Comparison of ENCODE assay signal across 20 cellular contexts in genomic region chr4:113051361-113051760, GRCh38. TPM values are rescaled to one million over a fixed set of nuclear protein-coding genes. Genes with fewer than 3 reads are reported as not detected.
DNase-seq lines count a peak whose midpoint lies in the region; ATAC-seq, FAIRE-seq and TF ChIP-seq lines count a peak whose summit lies in the region.
"Had no signal": no experiment of that assay in that cellular context is flagged by ENCODE, and none has a peak within 500 bp of the region (broad histone marks: within the 10 kb centered on the region; RNA-seq: fewer than 3 reads in every experiment).

No MANE protein-coding gene starts in this region.

- TF ChIP-seq EP300 in neural cell (conservative IDR thresholded peaks at IDR 0.05; ENCODE audit: poor library complexity, severe bottlenecking) (no peak), HepG2 (IDR thresholded peaks at IDR 0.05; ENCODE audit: low read depth in 2 of 2, low read length in 2 of 2) (no peak), HepG2 (CRISPR knock-in tag; IDR thresholded peaks at IDR 0.05; ENCODE audit: borderline replicate concordance) (no peak)

- WGBS in HepG2 (ENCODE audit: low lambda C conversion rate): 23% methylated on average over 2 of the region's 2 CpGs

- peak overlapping the region; percentile 33; the same call in 1 of the 2 replicates for H3K4me3 ChIP-seq in HUES48 (ENCODE audit: low read depth, low read length)
- peak overlapping the region; percentile 67 for H3K4me3 ChIP-seq in neural cell (ENCODE audit: low read length)
- no peak overlapping the region for H3K4me3 ChIP-seq in HepG2 (replicated peaks in 1 of 3; ENCODE audit: insufficient read depth in 1 of 3, low read depth in 2 of 3, low read length in 3 of 3)
- H3K4me3 ChIP-seq: BLaER1, SJSA1 had no signal

- ATAC-seq in left lobe of liver: no peak
- ATAC-seq in HepG2: no peak
- ATAC-seq in HG02981 (IDR thresholded peaks at IDR 0.05; ENCODE audit: unreplicated experiment): no peak
- ATAC-seq: Right ventricle myocardium inferior had no signal

- intact Hi-C loops in HepG2 (cut with micrococcal nuclease; ENCODE audit: unreplicated experiment): no loop called here

- no peak overlapping the region for H3K27ac ChIP-seq in HUES48 (ENCODE audit: low read depth, low read length)
- H3K27ac ChIP-seq in angular gyrus (ENCODE audit: low read depth, low read length): peak overlapping the region; percentile 69
- H3K27ac ChIP-seq in neural cell (ENCODE audit: low read length): peak overlapping the region; percentile 69
- H3K27ac ChIP-seq in HepG2 (ENCODE audit: extremely low read length, insufficient read depth, low read length): no peak overlapping the region
- H3K27ac ChIP-seq: BLaER1 had no signal

- no peak for TF ChIP-seq CTCF in neural cell (IDR thresholded peaks at IDR 0.05; ENCODE audit: poor library complexity, severe bottlenecking)
- TF ChIP-seq CTCF in HepG2 (CRISPR knock-in tag; IDR thresholded peaks at IDR 0.05): no peak

- H3K9me2 ChIP-seq in neural cell (ENCODE audit: insufficient read depth, low read length): no peaks in the 10 kb centered on the region

- no peak for TF ChIP-seq POLR2A in HepG2 (IDR thresholded peaks at IDR 0.05; ENCODE audit: insufficient read depth in 1 of 2, low read depth in 2 of 2, low read length in 2 of 2)

- CTCF ChIA-PET in HepG2 (lab: Yijun Ruan, JAX; ENCODE audit: low intra/inter-chr PET ratio, low total read pairs): no interaction called here

- no peak for TF ChIP-seq RAD21 in neural cell (conservative IDR thresholded peaks at IDR 0.05)
- TF ChIP-seq RAD21 in HepG2 (CRISPR knock-in tag; IDR thresholded peaks at IDR 0.05): no peak

- H4K20me1 ChIP-seq in neural cell (ENCODE audit: insufficient read depth) (no peaks in the 10 kb centered on the region), HepG2 (ENCODE audit: insufficient read depth, low read length) (no peaks in the 10 kb centered on the region)
- H4K20me1 ChIP-seq: BLaER1 had no signal

- BruUV-seq in HepG2 (replicated peaks; lab: Mats Ljungman, UMichigan): no TSS peak

- peaks cover 8% of the 10 kb centered on the region for H3F3A ChIP-seq in neural cell (ENCODE audit: insufficient read depth, low read length, poor library complexity, severe bottlenecking)

- H3K9me3 ChIP-seq in HUES48 (ENCODE audit: control insufficient read depth, insufficient read depth, low read length) (no peaks in the 10 kb centered on the region), neural cell (ENCODE audit: low read length) (no peaks in the 10 kb centered on the region), HepG2 (ENCODE audit: low read length) (no peaks in the 10 kb centered on the region)
- H3K9me3 ChIP-seq: BLaER1, Caco-2, SJSA1 had no signal

- no peaks in the 10 kb centered on the region for H3K36me3 ChIP-seq in HUES48 (ENCODE audit: control insufficient read depth, insufficient read depth, low read length)
- H3K36me3 ChIP-seq in neural cell (ENCODE audit: insufficient read depth, low read length): no peaks in the 10 kb centered on the region
- H3K36me3 ChIP-seq in HepG2 (replicated peaks in 1 of 2; ENCODE audit: control insufficient read depth in 1 of 2, insufficient read depth in 2 of 2, low read length in 2 of 2): no peaks in the 10 kb centered on the region
- H3K36me3 ChIP-seq: BLaER1, SJSA1 had no signal

- no peak for FAIRE-seq in HepG2 (lab: Jason Lieb, UNC)
- FAIRE-seq: G401.6, GM18507 had no signal

- POLR2A ChIA-PET in HepG2 (lab: Yijun Ruan, JAX): no interaction called here

- peak; percentile 54 for DNase-seq in superior temporal gyrus (ENCODE audit: extremely low spot score)
- no peak for DNase-seq in left lobe of liver (ENCODE audit: low spot score)
- no peak for DNase-seq in HepG2 (ENCODE audit: low spot score)
- DNase-seq: Caco-2; CD4-positive, alpha-beta T cell; DMS 273 treated with DMSO at 0.1 percent for 48 hours; KBM-7; NCI-H1092; NCI-H1436; NCI-H2029; NCI-H226 had no signal

- no peaks in the 10 kb centered on the region for H3K27me3 ChIP-seq in HUES48 (ENCODE audit: control insufficient read depth, insufficient read depth, low read length)
- no peaks in the 10 kb centered on the region for H3K27me3 ChIP-seq in neural cell (ENCODE audit: insufficient read depth, low read depth, low read length)
- peaks cover 0 to 3% of the 10 kb centered on the region in 2 experiments; a peak in 2 of 5 replicates for H3K27me3 ChIP-seq in HepG2 (ENCODE audit: control insufficient read depth in 1 of 2, insufficient read depth in 2 of 2, low read length in 2 of 2)
- H3K27me3 ChIP-seq: BLaER1, SJSA1 had no signal

- H3K4me2 ChIP-seq in neural cell (ENCODE audit: low read length): peak overlapping the region; percentile 81
- H3K4me2 ChIP-seq in HepG2 (ENCODE audit: low read depth, low read length): no peak overlapping the region
- H3K4me2 ChIP-seq: BLaER1 had no signal

- in situ Hi-C loops in HepG2 (cut with HindIII; ENCODE audit: extremely low pct_ligation_motif_present, low pct_unique_long_range_greater_than_20kb): no loop called here

- H3K9ac ChIP-seq in HUES48 (ENCODE audit: low read depth, low read length) (no peak overlapping the region), neural cell (ENCODE audit: low read length) (peak overlapping the region; percentile 69), HepG2 (ENCODE audit: insufficient read depth, low read depth, low read length) (no peak overlapping the region)
- H3K9ac ChIP-seq: BLaER1 had no signal

- H3K4me1 ChIP-seq in HUES48 (ENCODE audit: control insufficient read depth, insufficient read depth, low read length) (peaks cover 28% of the 10 kb centered on the region), HepG2 (ENCODE audit: insufficient read depth, low read length) (no peaks in the 10 kb centered on the region)

- H2AFZ ChIP-seq in neural cell (ENCODE audit: low read depth, low read length): no peak overlapping the region
- H2AFZ ChIP-seq in HepG2 (ENCODE audit: low read length): no peak overlapping the region

- H3K79me2 ChIP-seq in neural cell (replicated peaks; ENCODE audit: insufficient read depth, low read length): peaks cover 53% of the 10 kb centered on the region
- no peaks in the 10 kb centered on the region for H3K79me2 ChIP-seq in HepG2 (ENCODE audit: insufficient read depth, low read length)

TF ChIP-seq in neural cell, 6 proteins besides CTCF, POLR2A, EP300 and RAD21 (continues in another document):
- TF ChIP-seq MXI1 (conservative IDR thresholded peaks at IDR 0.05; ENCODE audit: poor library complexity, severe bottlenecking) (no peak), POLR2AphosphoS5 (IDR thresholded peaks at IDR 0.05) (no peak), EZH2 (IDR thresholded peaks at IDR 0.05; ENCODE audit: borderline replicate concordance, insufficient read depth, low read length, poor library complexity, severe bottlenecking) (no peak)

TF ChIP-seq in HepG2, 621 proteins besides CTCF, POLR2A, EP300 and RAD21 (continues in another document):
- no peak for TF ChIP-seq NFYB (CRISPR knock-in tag; IDR thresholded peaks at IDR 0.05)
- no peak for TF ChIP-seq RARG (CRISPR knock-in tag; IDR thresholded peaks at IDR 0.05; ENCODE audit: low read depth)
- TF ChIP-seq ZNF776 (CRISPR knock-in tag; IDR thresholded peaks at IDR 0.05): no peak
- TF ChIP-seq ZNF136 (CRISPR knock-in tag; IDR thresholded peaks at IDR 0.05; ENCODE audit: low read depth): no peak
- no peak for TF ChIP-seq KAT7 (CRISPR knock-in tag; IDR thresholded peaks at IDR 0.05; ENCODE audit: borderline replicate concordance)
- TF ChIP-seq ZNF704 (CRISPR knock-in tag; IDR thresholded peaks at IDR 0.05; ENCODE audit: borderline replicate concordance): no peak

RNA-seq across cellular contexts. Expression of gene ANK2, which starts 1.9 kb away (rescaled TPM):
- polyA plus RNA-seq in neural cell (52.0 and 54.8 TPM in 2 replicates), HepG2 (2011; rRNA removed) (1.6 and 2.7 TPM in 2 replicates)
- 225 and 296 TPM in 2 replicates for polyA minus RNA-seq in neural cell
- total RNA-seq in left lobe of liver (0.68 TPM), HepG2 (2016; rRNA removed; fragmentation: Illumina TruSeq; extraction: Trizol) (15.1 and 18.6 TPM in 2 replicates)
- 1.2 TPM in 2 replicates for total RNA-seq in HepG2 (2016; cell fraction: cytosol; rRNA removed; fragmentation: Illumina TruSeq; extraction: Trizol; ENCODE audit: low read depth)
- 15.2 and 16.0 TPM in 2 replicates for total RNA-seq in HepG2 (2016; cell fraction: insoluble cytoplasmic fraction; rRNA removed; fragmentation: Illumina TruSeq; extraction: Trizol)
- total RNA-seq in HepG2 (2016; cell fraction: membrane; rRNA removed; fragmentation: Illumina TruSeq; extraction: Trizol): 3.8 and 5.0 TPM in 2 replicates
- total RNA-seq in HepG2 (2016; cell fraction: nucleus; rRNA removed; fragmentation: Illumina TruSeq; extraction: Trizol): 27.3 and 28.2 TPM in 2 replicates
- polyA plus RNA-seq in HepG2 (2011; cell fraction: cytosol; rRNA removed): 1.6 and 1.7 TPM in 2 replicates
- polyA plus RNA-seq in HepG2 (2011; cell fraction: nucleus; rRNA removed): 7.1 and 7.4 TPM in 2 replicates
- 6.0 and 6.3 TPM in 2 replicates for polyA plus RNA-seq in HepG2 (2012)
- 0.18 and 0.53 TPM in 2 replicates for polyA plus RNA-seq in HepG2 (2016; cell fraction: cytosol; fragmentation: Illumina TruSeq; extraction: Trizol; ENCODE audit: low read depth)
- polyA plus RNA-seq in HepG2 (2016; cell fraction: insoluble cytoplasmic fraction; fragmentation: Illumina TruSeq; extraction: Trizol; ENCODE audit: low read depth): 5.7 and 5.9 TPM in 2 replicates
- polyA plus RNA-seq in HepG2 (2016; cell fraction: membrane; fragmentation: Illumina TruSeq; extraction: Trizol; ENCODE audit: low read depth): 0.66 and 0.73 TPM in 2 replicates
- polyA plus RNA-seq in HepG2 (2016; cell fraction: nucleus; fragmentation: Illumina TruSeq; extraction: Trizol; ENCODE audit: insufficient read depth, low read depth): 10.5 and 11.2 TPM in 2 replicates
- 0.05 and 14.9 TPM in 2 replicates for polyA minus RNA-seq in HepG2 (2011; rRNA and poly(A)+ RNA removed; ENCODE audit: low replicate concordance)
- polyA minus RNA-seq in HepG2 (2011; cell fraction: cytosol; rRNA and poly(A)+ RNA removed): 5.3 and 8.7 TPM in 2 replicates
- polyA minus RNA-seq in HepG2 (2011; cell fraction: nucleus; rRNA and poly(A)+ RNA removed): 42.0 and 54.6 TPM in 2 replicates

Comparison
In these comparisons a context has a peak if more than half of its experiments do, and no peak if none do; other contexts are left out.
1. H3K27ac ChIP-seq: peak in angular gyrus (single experiment) and neural cell (single experiment); none in HUES48 (single experiment) and HepG2 (single experiment).
2. H3K4me3 ChIP-seq: peak in HUES48 (single experiment) and neural cell (single experiment); none in HepG2 (0 of 3).